ENCODE assay signal across 1 cellular context in genomic region chr2:175004980-175005832, GRCh38.
TF ChIP-seq lines count a peak whose summit lies in the region.

A gene with protein sequence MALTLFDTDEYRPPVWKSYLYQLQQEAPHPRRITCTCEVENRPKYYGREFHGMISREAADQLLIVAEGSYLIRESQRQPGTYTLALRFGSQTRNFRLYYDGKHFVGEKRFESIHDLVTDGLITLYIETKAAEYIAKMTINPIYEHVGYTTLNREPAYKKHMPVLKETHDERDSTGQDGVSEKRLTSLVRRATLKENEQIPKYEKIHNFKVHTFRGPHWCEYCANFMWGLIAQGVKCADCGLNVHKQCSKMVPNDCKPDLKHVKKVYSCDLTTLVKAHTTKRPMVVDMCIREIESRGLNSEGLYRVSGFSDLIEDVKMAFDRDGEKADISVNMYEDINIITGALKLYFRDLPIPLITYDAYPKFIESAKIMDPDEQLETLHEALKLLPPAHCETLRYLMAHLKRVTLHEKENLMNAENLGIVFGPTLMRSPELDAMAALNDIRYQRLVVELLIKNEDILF (minus strand): TSS chr2:175005381. CDS start chr2:175004912, 469 bp downstream.

TF ChIP-seq in neural cell, 6 proteins besides CTCF, POLR2A, EP300 and RAD21:
- TF ChIP-seq REST (IDR thresholded peaks at IDR 0.05; ENCODE audit: borderline replicate concordance): peak; percentile 16
- TF ChIP-seq POLR2AphosphoS5 (IDR thresholded peaks at IDR 0.05): peak; percentile 75
- peak; percentile 90 for TF ChIP-seq TAF1 (IDR thresholded peaks at IDR 0.05; ENCODE audit: low read depth)
- peak; percentile 57 for TF ChIP-seq SMC3 (conservative IDR thresholded peaks at IDR 0.05; ENCODE audit: poor library complexity)
- no peak for TF ChIP-seq EZH2 (IDR thresholded peaks at IDR 0.05; ENCODE audit: borderline replicate concordance, insufficient read depth, low read length, poor library complexity, severe bottlenecking)
- TF ChIP-seq MXI1 (conservative IDR thresholded peaks at IDR 0.05; ENCODE audit: poor library complexity, severe bottlenecking): peak; percentile 91
TF ChIP-seq in neural cell: peak in this region for 5.
